ENCODE assay signal across 2 cellular contexts in the genomic region with DNA sequence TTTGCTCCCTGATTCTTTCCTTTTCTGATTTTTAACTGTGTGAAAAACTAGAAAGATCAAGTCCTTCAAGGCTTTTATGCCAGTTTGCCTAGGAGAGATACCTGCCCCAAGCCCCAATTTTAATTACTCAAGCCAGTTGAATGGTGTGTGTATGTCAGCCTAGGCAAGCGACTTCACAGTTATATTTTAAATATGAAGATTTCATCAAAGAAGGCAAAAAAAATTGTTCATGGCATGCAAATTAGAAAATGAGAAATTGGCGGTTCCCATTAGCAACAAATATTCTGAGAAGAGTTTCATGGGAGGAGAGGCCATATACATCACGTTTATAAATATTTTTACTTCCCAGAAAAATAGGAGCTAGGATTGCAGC.
TF ChIP-seq lines count a peak whose summit lies in the region.

No MANE protein-coding gene starts in this region.

TF ChIP-seq in IMR-90, 13 proteins besides CTCF, POLR2A, EP300 and RAD21:
- no peak for TF ChIP-seq RFX5 (IDR thresholded peaks at IDR 0.05; ENCODE audit: low read depth, low read length)
- TF ChIP-seq FOS (IDR thresholded peaks at IDR 0.05; ENCODE audit: low read depth, low read length): no peak
- TF ChIP-seq SMC3 (IDR thresholded peaks at IDR 0.05; ENCODE audit: low read depth, low read length): no peak
- no peak for TF ChIP-seq MAFK (IDR thresholded peaks at IDR 0.05; ENCODE audit: low read depth, low read length)
TF ChIP-seq in IMR-90: peak in this region for 0.

TF ChIP-seq in H1, 55 proteins besides CTCF, POLR2A, EP300 and RAD21:
- TF ChIP-seq NANOG (IDR thresholded peaks at IDR 0.05; ENCODE audit: insufficient read depth, low read depth, low read length, poor library complexity, severe bottlenecking) (no peak), SUZ12 (IDR thresholded peaks at IDR 0.05; ENCODE audit: low read length) (no peak), BCL11A (IDR thresholded peaks at IDR 0.05; ENCODE audit: low read depth in 2 of 2, low read length in 2 of 2) (no peak), CEBPB (IDR thresholded peaks at IDR 0.05; ENCODE audit: low read depth, low read length) (no peak), BACH1 (IDR thresholded peaks at IDR 0.05; ENCODE audit: low read length) (no peak), TCF12 (IDR thresholded peaks at IDR 0.05; ENCODE audit: low read depth, low read length) (no peak), CHD2 (IDR thresholded peaks at IDR 0.05; ENCODE audit: low read length) (no peak), KDM5A (IDR thresholded peaks at IDR 0.05; ENCODE audit: low read length) (no peak), SAP30 (IDR thresholded peaks at IDR 0.05; ENCODE audit: insufficient read depth, insufficient replicate concordance, low read length) (no peak), RFX5 (IDR thresholded peaks at IDR 0.05; ENCODE audit: borderline replicate concordance, low read depth, low read length) (no peak), TAF7 (optimal IDR thresholded peaks at IDR 0.05; ENCODE audit: borderline replicate concordance, low read depth, low read length) (no peak), MAFK (IDR thresholded peaks at IDR 0.05; ENCODE audit: low read depth, low read length) (no peak), KDM1A (IDR thresholded peaks at IDR 0.05; ENCODE audit: borderline replicate concordance, low read length) (no peak), SP1 (IDR thresholded peaks at IDR 0.05; ENCODE audit: low read depth, low read length) (no peak), GTF2F1 (IDR thresholded peaks at IDR 0.05; ENCODE audit: borderline replicate concordance, low read depth, low read length) (no peak), ASH2L (IDR thresholded peaks at IDR 0.05; ENCODE audit: low read length) (no peak)
